9 cellular contexts compared by ENCODE assay signal in genomic region chr11:93524173-93524536, GRCh38.
DNase-seq lines count a peak whose midpoint lies in the region; ATAC-seq lines count a peak whose summit lies in the region.
"Had no signal": no experiment of that assay in that cellular context is flagged by ENCODE, and none has a peak within 500 bp of the region (broad histone marks: within the 10 kb centered on the region; RNA-seq: fewer than 3 reads in every experiment).

No MANE protein-coding gene starts in this region.

- no peaks in the 10 kb centered on the region for H3K36me3 Mint-ChIP-seq in memory B cell

- no peak for DNase-seq in memory B cell (ENCODE audit: low spot score in 2 of 2)
- no peak for DNase-seq in NCI-H446 treated with DMSO at 0.1 percent for 48 hours (lab: John Stamatoyannopoulos, UW)
- no peak for DNase-seq in Kasumi-1 (lab: John Stamatoyannopoulos, UW)
- no peak for DNase-seq in HPDE6-E6E7 (ENCODE audit: extremely low spot score)
- no peak for DNase-seq in SKM-1 treated with dmso at 0.1 percent for 144 hours (lab: John Stamatoyannopoulos, UW; ENCODE audit: unreplicated experiment)
- DNase-seq: activated naive CD4-positive, alpha-beta T cell treated with Interleukin-2 at 50 U/mL for 16 hours had no signal

- H3K27me3 Mint-ChIP-seq in memory B cell, result no peaks in the 10 kb centered on the region

- no peaks in the 10 kb centered on the region for H3K9me3 Mint-ChIP-seq in memory B cell

- ATAC-seq in GM18517 (IDR thresholded peaks at IDR 0.05; ENCODE audit: unreplicated experiment) (peak; percentile 41), GM21447 (IDR thresholded peaks at IDR 0.05; ENCODE audit: unreplicated experiment) (peak; percentile 49), HG03378 (IDR thresholded peaks at IDR 0.05; ENCODE audit: unreplicated experiment) (peak; percentile 43), memory B cell (ENCODE audit: low read depth) (peak; percentile 44)

- H3K27ac Mint-ChIP-seq in memory B cell, result peak overlapping the region; percentile 94

- H3K4me1 Mint-ChIP-seq in memory B cell, result peaks cover 53% of the 10 kb centered on the region

- peak overlapping the region; percentile 82 for H3K4me3 Mint-ChIP-seq in memory B cell
